ENCODE assay signal across 9 cellular contexts in genomic region chr1:41658444-41659158, GRCh38.
DNase-seq lines count a peak whose midpoint lies in the region; ATAC-seq lines count a peak whose summit lies in the region.
"Had no signal": no experiment of that assay in that cellular context is flagged by ENCODE, and none has a peak within 500 bp of the region (broad histone marks: within the 10 kb centered on the region; RNA-seq: fewer than 3 reads in every experiment).

No MANE protein-coding gene starts in this region.

- ATAC-seq in GM21529 (IDR thresholded peaks at IDR 0.05; ENCODE audit: unreplicated experiment) (no peak), GM21447 (IDR thresholded peaks at IDR 0.05; ENCODE audit: unreplicated experiment) (no peak)
- ATAC-seq: T-cell had no signal

- peak overlapping the region; percentile 93 for H3K4me3 Mint-ChIP-seq in T-helper 1 cell treated with Interleukin-12 subunit alpha and Interleukin-12 subunit beta and Interleukin-4 antibody, amounts not matched to agents 30 μg/mL and 1 μg/mL, for 36 hours

- DNase-seq in T-helper 1 cell (no peak), GDM1 (lab: John Stamatoyannopoulos, UW) (peak; percentile 68), SKM-1 treated with dmso at 0.1 percent for 144 hours (lab: John Stamatoyannopoulos, UW; ENCODE audit: unreplicated experiment) (peak; percentile 82), mesenteric fat pad (ENCODE audit: low spot score) (peak; percentile 68), amniotic stem cell (lab: John Stamatoyannopoulos, UW) (no peak)

- no peak overlapping the region for H3K27ac Mint-ChIP-seq in T-helper 1 cell treated with Interleukin-12 subunit alpha and Interleukin-12 subunit beta and Interleukin-4 antibody, amounts not matched to agents 30 μg/mL and 1 μg/mL, for 36 hours
- H3K27ac Mint-ChIP-seq: T-cell had no signal

- peaks cover 72% of the 10 kb centered on the region for H3K4me1 Mint-ChIP-seq in T-helper 1 cell treated with Interleukin-12 subunit alpha and Interleukin-12 subunit beta and Interleukin-4 antibody, amounts not matched to agents 30 μg/mL and 1 μg/mL, for 36 hours (ENCODE audit: low read depth)

- peaks cover 21% of the 10 kb centered on the region for H3K36me3 Mint-ChIP-seq in T-helper 1 cell treated with Interleukin-12 subunit alpha and Interleukin-12 subunit beta and Interleukin-4 antibody, amounts not matched to agents 30 μg/mL and 1 μg/mL, for 36 hours (ENCODE audit: low read depth)
- H3K36me3 Mint-ChIP-seq: T-cell had no signal

- H3K9me3 Mint-ChIP-seq in T-helper 1 cell treated with Interleukin-12 subunit alpha and Interleukin-12 subunit beta and Interleukin-4 antibody, amounts not matched to agents 30 μg/mL and 1 μg/mL, for 36 hours, result no peaks in the 10 kb centered on the region
- H3K9me3 Mint-ChIP-seq: T-cell had no signal

- H3K27me3 Mint-ChIP-seq in T-helper 1 cell treated with Interleukin-12 subunit alpha and Interleukin-12 subunit beta and Interleukin-4 antibody, amounts not matched to agents 30 μg/mL and 1 μg/mL, for 36 hours (ENCODE audit: low read depth), result no peaks in the 10 kb centered on the region
- H3K27me3 Mint-ChIP-seq: T-cell had no signal

Comparison
In these comparisons a context has a peak if more than half of its experiments do, and no peak if none do; other contexts are left out.
1. DNase-seq: peak in GDM1 (single experiment), SKM-1 treated with dmso at 0.1 percent for 144 hours (single experiment) and mesenteric fat pad (single experiment); none in T-helper 1 cell (0 of 5) and amniotic stem cell (single experiment).